Comparison of ENCODE assay signal across 2 cellular contexts in genomic region chr5:57842376-57843015, GRCh38.
TF ChIP-seq lines count a peak whose summit lies in the region.

No MANE protein-coding gene starts in this region.

TF ChIP-seq in H1, 55 proteins besides CTCF, POLR2A, EP300 and RAD21 (continued from another document):
- TF ChIP-seq, protein P1, sequence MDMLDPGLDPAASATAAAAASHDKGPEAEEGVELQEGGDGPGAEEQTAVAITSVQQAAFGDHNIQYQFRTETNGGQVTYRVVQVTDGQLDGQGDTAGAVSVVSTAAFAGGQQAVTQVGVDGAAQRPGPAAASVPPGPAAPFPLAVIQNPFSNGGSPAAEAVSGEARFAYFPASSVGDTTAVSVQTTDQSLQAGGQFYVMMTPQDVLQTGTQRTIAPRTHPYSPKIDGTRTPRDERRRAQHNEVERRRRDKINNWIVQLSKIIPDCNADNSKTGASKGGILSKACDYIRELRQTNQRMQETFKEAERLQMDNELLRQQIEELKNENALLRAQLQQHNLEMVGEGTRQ (IDR thresholded peaks at IDR 0.05; ENCODE audit: low read length): no peak
- TF ChIP-seq EGR1 (IDR thresholded peaks at IDR 0.05; ENCODE audit: borderline replicate concordance, low read depth, low read length): no peak
- no peak for TF ChIP-seq SP4 (IDR thresholded peaks at IDR 0.05; ENCODE audit: low read length)
- no peak for TF ChIP-seq CTBP2 (IDR thresholded peaks at IDR 0.05; ENCODE audit: borderline replicate concordance, insufficient read depth, insufficient read length, low read length)
- TF ChIP-seq BCL11A (IDR thresholded peaks at IDR 0.05; ENCODE audit: low read depth in 2 of 2, low read length in 2 of 2): no peak
- TF ChIP-seq CHD1 (IDR thresholded peaks at IDR 0.05; ENCODE audit: low read depth, low read length): no peak
- TF ChIP-seq KDM5A (IDR thresholded peaks at IDR 0.05; ENCODE audit: low read length): no peak
- no peak for TF ChIP-seq CHD2 (IDR thresholded peaks at IDR 0.05; ENCODE audit: low read length)
- no peak for TF ChIP-seq ZNF274 (IDR thresholded peaks at IDR 0.05; ENCODE audit: borderline replicate concordance, extremely low read depth, low read length)
- TF ChIP-seq CEBPB (IDR thresholded peaks at IDR 0.05; ENCODE audit: low read depth, low read length): no peak
- TF ChIP-seq, protein P2, sequence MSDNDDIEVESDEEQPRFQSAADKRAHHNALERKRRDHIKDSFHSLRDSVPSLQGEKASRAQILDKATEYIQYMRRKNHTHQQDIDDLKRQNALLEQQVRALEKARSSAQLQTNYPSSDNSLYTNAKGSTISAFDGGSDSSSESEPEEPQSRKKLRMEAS (IDR thresholded peaks at IDR 0.05): no peak
- no peak for TF ChIP-seq CBX8 (IDR thresholded peaks at IDR 0.05; ENCODE audit: borderline replicate concordance, low read depth, low read length)

TF ChIP-seq in neural cell, 6 proteins besides CTCF, POLR2A, EP300 and RAD21 (continued from another document):
- peak; percentile 95 for TF ChIP-seq REST (IDR thresholded peaks at IDR 0.05; ENCODE audit: borderline replicate concordance)
